ENCODE assay signal across 8 cellular contexts in the genomic region with DNA sequence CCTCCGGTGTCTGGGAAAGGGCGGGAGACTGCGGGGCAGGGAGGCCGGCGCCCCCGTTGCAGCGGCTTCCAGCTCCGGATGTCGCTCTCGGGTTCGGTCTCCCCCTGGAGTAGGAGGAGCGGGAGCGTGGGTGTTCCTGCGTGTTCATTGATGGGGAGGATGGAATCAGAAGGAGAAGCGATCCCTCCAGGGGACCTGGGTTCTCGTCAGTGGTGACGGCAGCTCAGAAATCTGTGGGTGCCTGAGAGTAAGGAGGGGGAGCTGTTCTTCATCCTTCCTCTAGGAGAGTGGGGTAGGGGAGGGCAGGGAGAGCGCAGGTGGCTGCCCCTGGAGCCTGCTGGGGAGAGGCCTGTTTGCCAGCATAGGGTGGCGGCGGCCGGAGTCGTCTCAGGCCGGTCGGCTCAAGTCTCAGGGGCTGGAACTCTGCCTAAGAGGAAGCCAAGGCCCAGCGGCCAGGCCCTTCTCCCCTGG. TPM values are rescaled to one million over a fixed set of nuclear protein-coding genes. Genes with fewer than 3 reads are reported as not detected.
A peak's percentile ranks its signal among the peaks of the same experiment; 100 is the strongest.
DNase-seq lines count a peak whose midpoint lies in the region; ATAC-seq and TF ChIP-seq lines count a peak whose summit lies in the region.

No MANE protein-coding gene starts in this region.

- WGBS in endodermal cell (ENCODE audit: insufficient coverage in 1 of 2, insufficient read length in 1 of 2), 2 experiments = 0 to 4% methylated on average over 6 to 25 of the region's 25 CpGs

- H3K4me1 ChIP-seq in CD4-positive, CD25-positive, alpha-beta regulatory T cell (ENCODE audit: control insufficient read depth, insufficient read depth, low read length, poor library complexity, severe bottlenecking) = peaks cover 54% of the 10 kb centered on the region
- H3K4me1 ChIP-seq in HUES48 (ENCODE audit: control insufficient read depth, insufficient read depth, low read length) (peaks cover 6% of the 10 kb centered on the region; the same call in 1 of the 2 replicates), endodermal cell (ENCODE audit: control insufficient read depth, insufficient read depth, low read length) (peaks cover 11% of the 10 kb centered on the region), mucosa of descending colon (ENCODE audit: low read depth) (peaks cover 9% of the 10 kb centered on the region)

- CTCF ChIA-PET in activated CD4-positive, alpha-beta T cell treated with anti-CD3 and anti-CD28 coated beads, Interleukin-2, amount 10 ng/mL, durations not matched to agents 7 days and 5 days (lab: Charles Lee) = interaction anchor here (0.6 to 2.9 kb wide), 14 partner anchors 9 to 605 kb away, joined by 3 to 34 read pairs (median 4); no protein-coding TSS in a partner anchor

- H3K27ac Mint-ChIP-seq in CD4-positive, CD25-positive, alpha-beta regulatory T cell = peak overlapping the region; percentile 95 to 98 (median 95)
- H3K27ac Mint-ChIP-seq in activated CD4-positive, alpha-beta T cell treated with anti-CD3 and anti-CD28 coated beads, Interleukin-2, amount 10 ng/mL, durations not matched to agents 7 days and 5 days = peak overlapping the region; percentile 79
- peak overlapping the region; percentile 74 for H3K27ac Mint-ChIP-seq in endodermal cell
- H3K27ac Mint-ChIP-seq in stimulated activated memory B cell treated with anti-CD40 and anti-IgM and Interleukin-4, amounts not matched to agents 10 μg/mL and 1 μg/mL and 100 μg/mL, for 72 hours = peak overlapping the region; percentile 85

- intact Hi-C loops in mucosa of descending colon (cut with DNase I, micrococcal nuclease) = no loop called here

- TF ChIP-seq CTCF in endodermal cell (conservative IDR thresholded peaks at IDR 0.05) = peak; percentile 46
- TF ChIP-seq CTCF in mucosa of descending colon (IDR thresholded peaks at IDR 0.05) = no peak

- POLR2A ChIA-PET in activated CD4-positive, alpha-beta T cell treated with anti-CD3 and anti-CD28 coated beads, Interleukin-2, amount 10 ng/mL, durations not matched to agents 7 days and 5 days (lab: Charles Lee) = no interaction called here

- H3K4me1 Mint-ChIP-seq in CD4-positive, CD25-positive, alpha-beta regulatory T cell = peaks cover 5 to 68% (median 45%) of the 10 kb centered on the region in 4 donors
- H3K4me1 Mint-ChIP-seq in activated CD4-positive, alpha-beta T cell treated with anti-CD3 and anti-CD28 coated beads, Interleukin-2, amount 10 ng/mL, durations not matched to agents 7 days and 5 days = peaks cover 17% of the 10 kb centered on the region
- peaks cover 4% of the 10 kb centered on the region for H3K4me1 Mint-ChIP-seq in endodermal cell
- H3K4me1 Mint-ChIP-seq in stimulated activated memory B cell treated with anti-CD40 and anti-IgM and Interleukin-4, amounts not matched to agents 10 μg/mL and 1 μg/mL and 100 μg/mL, for 72 hours = peaks cover 26% of the 10 kb centered on the region

- peak overlapping the region; percentile 83 for H3K4me3 ChIP-seq in CD4-positive, CD25-positive, alpha-beta regulatory T cell (ENCODE audit: low read depth, low read length)
- H3K4me3 ChIP-seq in HUES48 (ENCODE audit: low read depth, low read length) = peak overlapping the region; percentile 91
- H3K4me3 ChIP-seq in endodermal cell (ENCODE audit: low read length) = peak overlapping the region; percentile 87
- peak overlapping the region; percentile 51 for H3K4me3 ChIP-seq in mucosa of descending colon

- peak; percentile 29 to 40 for ATAC-seq in CD4-positive, CD25-positive, alpha-beta regulatory T cell (ENCODE audit: low read depth in 2 of 2)
- peak; percentile 27 for ATAC-seq in mucosa of descending colon
- ATAC-seq in stimulated activated memory B cell treated with anti-CD40 and anti-IgM and Interleukin-4, amounts not matched to agents 10 μg/mL and 1 μg/mL and 100 μg/mL, for 72 hours = peak; percentile 72
- ATAC-seq in GM18907 (IDR thresholded peaks at IDR 0.05; ENCODE audit: unreplicated experiment) = no peak

- H3K27ac ChIP-seq in CD4-positive, CD25-positive, alpha-beta regulatory T cell (ENCODE audit: insufficient read depth, low read length, poor library complexity, severe bottlenecking) = peak overlapping the region; percentile 77
- no peak overlapping the region for H3K27ac ChIP-seq in HUES48 (ENCODE audit: low read depth, low read length)
- H3K27ac ChIP-seq in endodermal cell (ENCODE audit: low read depth, low read length) = no peak overlapping the region

- DNase-seq in CD4-positive, CD25-positive, alpha-beta regulatory T cell = peak; percentile 14 to 50 (median 25)
- peak; percentile 21 for DNase-seq in activated CD4-positive, alpha-beta T cell treated with anti-CD3 and anti-CD28 coated beads, Interleukin-2, amount 10 ng/mL, durations not matched to agents 7 days and 5 days
- peak; percentile 85 for DNase-seq in endodermal cell
- peak in 2 of 3 donors; percentile 26 to 62 for DNase-seq in mucosa of descending colon
- DNase-seq in NCI-H1436 (lab: John Stamatoyannopoulos, UW) = no peak

- H3K27me3 ChIP-seq in CD4-positive, CD25-positive, alpha-beta regulatory T cell (ENCODE audit: control insufficient read depth, insufficient read depth, low read length) = no peaks in the 10 kb centered on the region
- peaks cover 25% of the 10 kb centered on the region for H3K27me3 ChIP-seq in HUES48 (ENCODE audit: control insufficient read depth, insufficient read depth, low read length)
- peaks cover 62% of the 10 kb centered on the region for H3K27me3 ChIP-seq in endodermal cell (ENCODE audit: control insufficient read depth, insufficient read depth, low read length, poor library complexity, severe bottlenecking)

- peak overlapping the region; percentile 96 to 99 (median 98) for H3K4me3 Mint-ChIP-seq in CD4-positive, CD25-positive, alpha-beta regulatory T cell
- H3K4me3 Mint-ChIP-seq in activated CD4-positive, alpha-beta T cell treated with anti-CD3 and anti-CD28 coated beads, Interleukin-2, amount 10 ng/mL, durations not matched to agents 7 days and 5 days = peak overlapping the region; percentile 89
- H3K4me3 Mint-ChIP-seq in endodermal cell = peak overlapping the region; percentile 82
- peak overlapping the region; percentile 96 for H3K4me3 Mint-ChIP-seq in stimulated activated memory B cell treated with anti-CD40 and anti-IgM and Interleukin-4, amounts not matched to agents 10 μg/mL and 1 μg/mL and 100 μg/mL, for 72 hours

- H3K9me3 Mint-ChIP-seq in CD4-positive, CD25-positive, alpha-beta regulatory T cell = peaks cover 0 to 2% (median 0%) of the 10 kb centered on the region in 7 donors
- no peaks in the 10 kb centered on the region for H3K9me3 Mint-ChIP-seq in activated CD4-positive, alpha-beta T cell treated with anti-CD3 and anti-CD28 coated beads, Interleukin-2, amount 10 ng/mL, durations not matched to agents 7 days and 5 days
- peaks cover 7% of the 10 kb centered on the region for H3K9me3 Mint-ChIP-seq in endodermal cell
- H3K9me3 Mint-ChIP-seq in stimulated activated memory B cell treated with anti-CD40 and anti-IgM and Interleukin-4, amounts not matched to agents 10 μg/mL and 1 μg/mL and 100 μg/mL, for 72 hours = no peaks in the 10 kb centered on the region

- peaks cover 4% of the 10 kb centered on the region for H3K27me3 Mint-ChIP-seq in CD4-positive, CD25-positive, alpha-beta regulatory T cell
- peaks cover 44% of the 10 kb centered on the region for H3K27me3 Mint-ChIP-seq in activated CD4-positive, alpha-beta T cell treated with anti-CD3 and anti-CD28 coated beads, Interleukin-2, amount 10 ng/mL, durations not matched to agents 7 days and 5 days
- H3K27me3 Mint-ChIP-seq in endodermal cell (ENCODE audit: insufficient read depth) = peaks cover 72% of the 10 kb centered on the region
- peaks cover 31% of the 10 kb centered on the region for H3K27me3 Mint-ChIP-seq in stimulated activated memory B cell treated with anti-CD40 and anti-IgM and Interleukin-4, amounts not matched to agents 10 μg/mL and 1 μg/mL and 100 μg/mL, for 72 hours

- no peaks in the 10 kb centered on the region for H3K36me3 Mint-ChIP-seq in CD4-positive, CD25-positive, alpha-beta regulatory T cell
- no peaks in the 10 kb centered on the region for H3K36me3 Mint-ChIP-seq in activated CD4-positive, alpha-beta T cell treated with anti-CD3 and anti-CD28 coated beads, Interleukin-2, amount 10 ng/mL, durations not matched to agents 7 days and 5 days (ENCODE audit: low read depth)
- peaks cover 2% of the 10 kb centered on the region for H3K36me3 Mint-ChIP-seq in endodermal cell (ENCODE audit: low read depth)
- H3K36me3 Mint-ChIP-seq in stimulated activated memory B cell treated with anti-CD40 and anti-IgM and Interleukin-4, amounts not matched to agents 10 μg/mL and 1 μg/mL and 100 μg/mL, for 72 hours = no peaks in the 10 kb centered on the region

- H3K36me3 ChIP-seq in CD4-positive, CD25-positive, alpha-beta regulatory T cell (ENCODE audit: control insufficient read depth, insufficient read depth, low read length) = no peaks in the 10 kb centered on the region
- H3K36me3 ChIP-seq in HUES48 (ENCODE audit: control insufficient read depth, insufficient read depth, low read length) = no peaks in the 10 kb centered on the region
- H3K36me3 ChIP-seq in endodermal cell (ENCODE audit: control insufficient read depth, insufficient read depth, low read length) = no peaks in the 10 kb centered on the region
- H3K36me3 ChIP-seq in mucosa of descending colon (ENCODE audit: low read depth) = no peaks in the 10 kb centered on the region

- H3K9me3 ChIP-seq in CD4-positive, CD25-positive, alpha-beta regulatory T cell (ENCODE audit: control insufficient read depth in 2 of 2, low read length in 2 of 2) = no peaks in the 10 kb centered on the region
- H3K9me3 ChIP-seq in HUES48 (ENCODE audit: control insufficient read depth, insufficient read depth, low read length) (no peaks in the 10 kb centered on the region), endodermal cell (ENCODE audit: control insufficient read depth, low read length) (no peaks in the 10 kb centered on the region), mucosa of descending colon (no peaks in the 10 kb centered on the region)

- H3K9ac ChIP-seq in HUES48 (ENCODE audit: low read depth, low read length) (no peak overlapping the region; the same call in 1 of the 2 replicates), endodermal cell (ENCODE audit: extremely low read depth, low read length, poor library complexity, severe bottlenecking) (peak overlapping the region; percentile 15)

RNA-seq across cellular contexts. Expression of a gene that starts 1.1 kb away (rescaled TPM):
- 57.6 TPM for total RNA-seq in CD4-positive, CD25-positive, alpha-beta regulatory T cell
- 10 to 100 TPM; 14.2 to 21.4 (median 18.1) TPM for polyA plus RNA-seq in CD4-positive, CD25-positive, alpha-beta regulatory T cell
- total RNA-seq in activated CD4-positive, alpha-beta T cell treated with anti-CD3 and anti-CD28 coated beads, Interleukin-2, amount 10 ng/mL, durations not matched to agents 7 days and 5 days = 10 to 100 TPM; 15.2 to 15.8 TPM
- total RNA-seq in endodermal cell (1 to 10 TPM; 6.0 to 9.0 TPM), mucosa of descending colon (1 to 10 TPM; 3.5 to 5.9 (median 3.9) TPM)
- 3.4 TPM for polyA plus RNA-seq in endodermal cell (2013, experiment 1 of 2)
- 3.7 TPM for polyA plus RNA-seq in endodermal cell (2013, experiment 2 of 2)
